Comparison of ENCODE assay signal across 8 cellular contexts in the genomic region with DNA sequence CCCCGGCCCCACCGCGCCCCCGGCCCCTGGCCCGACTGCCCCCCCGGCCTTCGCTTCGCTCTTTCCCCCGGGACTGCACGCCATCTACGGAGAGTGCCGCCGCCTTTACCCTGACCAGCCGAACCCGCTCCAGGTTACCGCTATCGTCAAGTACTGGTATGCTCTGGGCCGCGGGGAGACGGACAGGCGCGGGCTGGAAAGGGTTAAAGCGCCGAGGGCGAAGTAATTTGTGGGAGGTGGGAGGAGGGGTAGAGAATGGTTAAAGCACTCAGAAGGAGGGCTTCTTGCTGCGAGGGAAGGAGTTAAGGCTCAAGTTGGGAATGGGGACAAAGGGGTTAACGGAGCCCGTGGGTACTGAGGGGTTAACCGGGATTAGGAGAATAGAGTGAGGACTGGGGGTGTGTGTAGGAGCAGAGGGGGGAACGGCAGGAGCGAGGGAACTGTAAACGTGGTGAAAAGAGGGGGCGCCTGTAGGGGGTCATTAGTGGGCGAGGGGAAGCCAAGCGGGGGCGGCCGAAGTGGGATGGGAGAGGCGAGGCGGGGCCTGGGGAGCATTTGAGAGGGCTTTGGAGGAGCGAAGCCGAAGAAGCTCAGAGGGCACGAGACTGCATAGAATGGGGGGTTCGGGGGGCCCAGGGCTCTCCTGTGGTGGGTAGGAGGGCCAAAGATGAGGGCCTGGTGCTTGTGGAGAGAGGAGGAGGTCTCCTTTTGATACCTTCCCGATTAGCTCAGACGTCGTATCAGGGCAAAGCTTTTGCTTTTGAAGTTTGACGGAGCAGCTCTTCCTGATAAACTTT. TPM values are rescaled to one million over a fixed set of nuclear protein-coding genes. Genes with fewer than 3 reads are reported as not detected.
A peak's percentile ranks its signal among the peaks of the same experiment; 100 is the strongest.
DNase-seq lines count a peak whose midpoint lies in the region; ATAC-seq and TF ChIP-seq lines count a peak whose summit lies in the region.

No MANE protein-coding gene starts in this region.

- H3K27ac ChIP-seq in effector memory CD4-positive, alpha-beta T cell (ENCODE audit: insufficient read depth, low read length, poor library complexity, severe bottlenecking), result peak overlapping the region; percentile 57
- H3K27ac ChIP-seq in mesodermal cell (ENCODE audit: low read depth, low read length, severe bottlenecking) (peak overlapping the region; percentile 59), stomach smooth muscle (ENCODE audit: low read length) (peak overlapping the region; percentile 41)

- DNase-seq in A172 (ENCODE audit: low spot score), result peak; percentile 24
- peak; percentile 23 for DNase-seq in HT-29 (ENCODE audit: low spot score)
- peak in 2 of 3 donors; percentile 8 to 16 for DNase-seq in effector memory CD4-positive, alpha-beta T cell
- no peak for DNase-seq in superior temporal gyrus (ENCODE audit: extremely low spot score)

- H3K9ac ChIP-seq in stomach smooth muscle (ENCODE audit: low read length in 2 of 2), result peak overlapping the region; percentile 66 to 79

- peaks cover 11% of the 10 kb centered on the region for H3K36me3 ChIP-seq in effector memory CD4-positive, alpha-beta T cell (ENCODE audit: control insufficient read depth, insufficient read depth, low read length)
- H3K36me3 ChIP-seq in mesodermal cell (ENCODE audit: control insufficient read depth, insufficient read depth, low read length) (peaks cover 36% of the 10 kb centered on the region), stomach smooth muscle (ENCODE audit: control insufficient read depth in 2 of 2, insufficient read depth in 2 of 2, low read length in 2 of 2) (peaks cover 0 to 5% of the 10 kb centered on the region in 2 donors)

- no peaks in the 10 kb centered on the region for H3K27me3 ChIP-seq in effector memory CD4-positive, alpha-beta T cell (replicated peaks; ENCODE audit: control insufficient read depth, insufficient read depth, low read length, poor library complexity, severe bottlenecking)
- H3K27me3 ChIP-seq in stomach smooth muscle (ENCODE audit: control insufficient read depth in 1 of 2, insufficient read depth in 2 of 2, low read length in 2 of 2), result no peaks in the 10 kb centered on the region

- H3K4me1 ChIP-seq in effector memory CD4-positive, alpha-beta T cell (ENCODE audit: control insufficient read depth, insufficient read depth, low read length, poor library complexity, severe bottlenecking), result peaks cover 13% of the 10 kb centered on the region
- H3K4me1 ChIP-seq in mesodermal cell (ENCODE audit: control insufficient read depth, insufficient read depth, low read length, poor library complexity, severe bottlenecking), result peaks cover 9% of the 10 kb centered on the region
- H3K4me1 ChIP-seq in stomach smooth muscle (ENCODE audit: control insufficient read depth, insufficient read depth, low read length), result peaks cover 32% of the 10 kb centered on the region

- 0 to 1% methylated on average over 25 to 37 of the region's 47 CpGs for WGBS in mesodermal cell (ENCODE audit: insufficient coverage in 2 of 2), 2 experiments

- H3K4me3 ChIP-seq in WI38 (ENCODE audit: low read depth, low read length), result peak overlapping the region; percentile 79
- H3K4me3 ChIP-seq in effector memory CD4-positive, alpha-beta T cell (ENCODE audit: insufficient read depth, low read depth, low read length, poor library complexity, severe bottlenecking), result peak overlapping the region; percentile 78
- H3K4me3 ChIP-seq in mesodermal cell (ENCODE audit: extremely low read depth, insufficient read depth, low read length, poor library complexity, severe bottlenecking), result peak overlapping the region; percentile 82
- peak overlapping the region; percentile 85 to 98 for H3K4me3 ChIP-seq in stomach smooth muscle (ENCODE audit: low read length in 2 of 2)

- no peak for TF ChIP-seq CTCF in WI38 (IDR thresholded peaks at IDR 0.05; ENCODE audit: low read depth, low read length)

- no peaks in the 10 kb centered on the region for H3K9me3 ChIP-seq in effector memory CD4-positive, alpha-beta T cell (ENCODE audit: control insufficient read depth, low read length)
- H3K9me3 ChIP-seq in mesodermal cell (ENCODE audit: control insufficient read depth, low read length) (no peaks in the 10 kb centered on the region), stomach smooth muscle (ENCODE audit: control insufficient read depth in 2 of 2, low read length in 2 of 2) (no peaks in the 10 kb centered on the region)

- no peak for ATAC-seq in GM18519 (IDR thresholded peaks at IDR 0.05; ENCODE audit: low FRiP score, unreplicated experiment)

RNA-seq across cellular contexts. Expression of a gene that starts 0.6 kb away (rescaled TPM):
- 3.7 and 4.9 TPM in 2 replicates for total RNA-seq in A172 (2014; rRNA removed; shearing (Covaris generic))
- 1.8 and 2.0 TPM in 2 replicates for total RNA-seq in HT-29 (2014; rRNA removed; shearing (Covaris generic))
- polyA plus RNA-seq in mesodermal cell (2013, experiment 1 of 2), result 32.1 TPM
- polyA plus RNA-seq in mesodermal cell (2013, experiment 2 of 2), result 24.5 TPM

RNA-seq across cellular contexts. Expression of a gene that starts 1.9 kb away (rescaled TPM):
- 163 and 193 TPM in 2 replicates for total RNA-seq in A172 (2014; rRNA removed; shearing (Covaris generic))
- 65.8 and 66.2 TPM in 2 replicates for total RNA-seq in HT-29 (2014; rRNA removed; shearing (Covaris generic))
- polyA plus RNA-seq in mesodermal cell (2013, experiment 1 of 2), result 142 TPM
- polyA plus RNA-seq in mesodermal cell (2013, experiment 2 of 2), result 122 TPM

RNA-seq across cellular contexts. Expression of a gene that starts 53.0 kb away (rescaled TPM):
- not detected in 2 replicates for total RNA-seq in A172 (2014; rRNA removed; shearing (Covaris generic))
- total RNA-seq in HT-29 (2014; rRNA removed; shearing (Covaris generic)), result 4.5 and 11.7 TPM in 2 replicates
- not detected for polyA plus RNA-seq in mesodermal cell (2013, experiment 1 of 2)
- not detected for polyA plus RNA-seq in mesodermal cell (2013, experiment 2 of 2)
